In the genomic region with DNA sequence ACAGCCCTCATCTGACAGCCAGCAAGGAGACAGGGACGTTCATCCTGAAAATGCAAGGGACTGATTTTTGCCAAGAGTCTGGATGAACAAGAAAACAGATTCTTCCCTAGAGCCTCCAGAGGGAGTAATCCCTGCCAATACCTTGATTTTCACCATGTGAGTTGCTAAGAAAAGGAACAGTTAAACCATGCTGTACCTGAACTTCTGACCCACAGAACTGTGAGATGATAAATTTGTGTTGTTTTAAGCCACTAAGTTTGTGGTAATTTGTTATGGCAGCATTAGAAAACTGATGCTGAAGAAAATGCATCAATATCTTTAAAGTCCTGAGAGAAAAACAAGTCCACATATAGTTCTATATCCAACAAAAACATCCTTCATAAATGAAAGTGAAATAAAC, we compare ENCODE assay signal across 19 cellular contexts.
DNase-seq lines count a peak whose midpoint lies in the region; ATAC-seq and TF ChIP-seq lines count a peak whose summit lies in the region.
"Had no signal": no experiment of that assay in that cellular context is flagged by ENCODE, and none has a peak within 500 bp of the region (broad histone marks: within the 10 kb centered on the region; RNA-seq: fewer than 3 reads in every experiment).

No MANE protein-coding gene starts in this region.

- H3K27ac ChIP-seq in H9 (ENCODE audit: insufficient read length, low read depth, low read length): no peak overlapping the region
- no peak overlapping the region for H3K27ac ChIP-seq in heart right ventricle
- H3K27ac ChIP-seq: adrenal gland had no signal

- no peaks in the 10 kb centered on the region for H4K20me1 ChIP-seq in H9 (ENCODE audit: control insufficient read depth, insufficient read depth, insufficient read length)

- no peak overlapping the region for H4K5ac ChIP-seq in H9 (ENCODE audit: insufficient read length, low read depth, low read length)

- no peak; the same call in 2 of the 3 replicates for TF ChIP-seq CTCF in H9 (conservative IDR thresholded peaks at IDR 0.05)
- peak; percentile 20 for TF ChIP-seq CTCF in astrocyte of the cerebellum (IDR thresholded peaks at IDR 0.05; ENCODE audit: low read depth, low read length, missing control alignments)
- TF ChIP-seq CTCF in fibroblast of the aortic adventitia (IDR thresholded peaks at IDR 0.05; ENCODE audit: insufficient read depth, low read length): peak; percentile 32
- TF ChIP-seq CTCF in heart right ventricle (IDR thresholded peaks at IDR 0.05): no peak

- no peak overlapping the region for H3K4me3 Mint-ChIP-seq in H9
- H3K4me3 Mint-ChIP-seq: activated CD4-positive, alpha-beta T cell treated with anti-CD3 and anti-CD28 coated beads, Interleukin-2, amount 10 ng/mL, durations not matched to agents 7 days and 5 days; CD4-positive, CD25-positive, alpha-beta regulatory T cell; memory B cell; naive thymus-derived CD4-positive, alpha-beta T cell had no signal

- no peak overlapping the region for H3K56ac ChIP-seq in H9 (ENCODE audit: insufficient read length, low read depth, low read length)

- no peak overlapping the region for H4K8ac ChIP-seq in H9 (replicated peaks; ENCODE audit: insufficient read length, low read depth, low read length)

- peak overlapping the region; percentile 14 for H2AFZ ChIP-seq in H9 (ENCODE audit: low read length)

- no peaks in the 10 kb centered on the region for H3K23me2 ChIP-seq in H9 (ENCODE audit: insufficient read length, low read depth, low read length, poor library complexity, severe bottlenecking)

- H3K14ac ChIP-seq in H9 (ENCODE audit: insufficient read depth, low read length): no peak overlapping the region

- ATAC-seq in GM21390 (IDR thresholded peaks at IDR 0.05; ENCODE audit: unreplicated experiment) (no peak), HG03460 (IDR thresholded peaks at IDR 0.05; ENCODE audit: unreplicated experiment) (no peak), heart right ventricle (no peak)
- ATAC-seq: naive thymus-derived CD4-positive, alpha-beta T cell; Right ventricle myocardium inferior had no signal

- no peak overlapping the region for H4K91ac ChIP-seq in H9 (ENCODE audit: insufficient read length, low read depth, low read length)

- H3K4me1 Mint-ChIP-seq in H9: no peaks in the 10 kb centered on the region
- H3K4me1 Mint-ChIP-seq: activated CD4-positive, alpha-beta T cell treated with anti-CD3 and anti-CD28 coated beads, Interleukin-2, amount 10 ng/mL, durations not matched to agents 7 days and 5 days; CD4-positive, CD25-positive, alpha-beta regulatory T cell; memory B cell; naive thymus-derived CD4-positive, alpha-beta T cell had no signal

- H3K4me2 ChIP-seq in H9 (ENCODE audit: insufficient read depth, insufficient read length, low read length): no peak overlapping the region

- DNase-seq in ACHN (peak; percentile 5), H9 (no peak), astrocyte of the cerebellum (ENCODE audit: low read depth) (no peak), fibroblast of the aortic adventitia (ENCODE audit: low read depth) (peak; percentile 42), NCI-H345 (lab: John Stamatoyannopoulos, UW) (no peak), heart right ventricle (no peak)
- DNase-seq: activated CD4-positive, alpha-beta T cell treated with anti-CD3 and anti-CD28 coated beads, Interleukin-2, amount 10 ng/mL, durations not matched to agents 7 days and 5 days; activated effector memory CD4-positive, alpha-beta T cell treated with anti-CD3 and anti-CD28 coated beads, Interleukin-2, amount 50 U/mL, for 16 hours; adrenal gland; CD4-positive, CD25-positive, alpha-beta regulatory T cell; naive thymus-derived CD4-positive, alpha-beta T cell; NCI-H1105; NCI-H524 treated with DMSO at 0.1 percent for 48 hours; stimulated activated CD8-positive, alpha-beta memory T cell treated with anti-CD3 and anti-CD28 coated beads, Interleukin-4, amount 100 ng/mL, for 48 hours had no signal

- no peak overlapping the region for H3K9ac ChIP-seq in H9 (ENCODE audit: extremely low read depth, insufficient read length, low read length)

- no CpG with 5 or more reads among the region's 1 CpG for WGBS in H9 (ENCODE audit: extremely low coverage, insufficient read length, low lambda C conversion rate)
- WGBS in heart right ventricle, 2 donors: 26 to 31% methylated on average over 1 of the region's 1 CpG

- H3T11ph ChIP-seq in H9 (ENCODE audit: low read length): no peak overlapping the region

- H3K27me3 Mint-ChIP-seq in H9 (ENCODE audit: low read depth): no peaks in the 10 kb centered on the region; the same call in 1 of the 2 replicates
- H3K27me3 Mint-ChIP-seq: CD4-positive, CD25-positive, alpha-beta regulatory T cell; progenitor cell of endocrine pancreas had no signal

- H3K4me1 ChIP-seq in H9 (ENCODE audit: insufficient read depth, low read length): no peaks in the 10 kb centered on the region
- no peaks in the 10 kb centered on the region for H3K4me1 ChIP-seq in heart right ventricle
- H3K4me1 ChIP-seq: adrenal gland had no signal

- in situ Hi-C loops in ACHN (cut with HindIII; ENCODE audit: low pct_ligation_motif_present, low pct_unique_long_range_greater_than_20kb, low sequenced_read_pairs): no loop called here
- in situ Hi-C loops in astrocyte of the cerebellum (cut with HindIII; ENCODE audit: low sequenced_read_pairs): no loop called here

- H2BK20ac ChIP-seq in H9 (ENCODE audit: low read depth, low read length, poor library complexity, severe bottlenecking): no peak overlapping the region

- intact Hi-C loops in heart right ventricle (cut with DNase I): no loop called here

- no peak overlapping the region for H2BK15ac ChIP-seq in H9 (ENCODE audit: low read depth, low read length)

- H3K79me2 ChIP-seq in H9 (ENCODE audit: insufficient read depth, low read length): no peaks in the 10 kb centered on the region

- H3K9me3 ChIP-seq in H9 (ENCODE audit: control insufficient read depth, low read depth, low read length) (no peaks in the 10 kb centered on the region), heart right ventricle (peaks cover 0 to 14% (median 0%) of the 10 kb centered on the region in 11 donors)
- H3K9me3 ChIP-seq: adrenal gland had no signal

- peaks cover 13 to 18% of the 10 kb centered on the region in 2 experiments for H3K9me3 Mint-ChIP-seq in H9

- H2BK12ac ChIP-seq in H9 (ENCODE audit: insufficient read length, low read depth, low read length): no peak overlapping the region

- no peaks in the 10 kb centered on the region for H3K27me3 ChIP-seq in H9 (ENCODE audit: insufficient read depth, low read length)
- H3K27me3 ChIP-seq in heart right ventricle: no peaks in the 10 kb centered on the region
- H3K27me3 ChIP-seq: adrenal gland had no signal

- H3K4ac ChIP-seq in H9 (ENCODE audit: low read depth, low read length): no peak overlapping the region

- no peak overlapping the region for H2BK5ac ChIP-seq in H9 (ENCODE audit: insufficient read length, low read length)

- no peak overlapping the region for H2AK5ac ChIP-seq in H9 (ENCODE audit: insufficient read length, low read length)

- no peak overlapping the region; a peak in 1 of 7 replicates for H3K27ac Mint-ChIP-seq in H9
- H3K27ac Mint-ChIP-seq: activated CD4-positive, alpha-beta T cell treated with anti-CD3 and anti-CD28 coated beads, Interleukin-2, amount 10 ng/mL, durations not matched to agents 7 days and 5 days; CD4-positive, CD25-positive, alpha-beta regulatory T cell; memory B cell; naive thymus-derived CD4-positive, alpha-beta T cell; progenitor cell of endocrine pancreas had no signal

- H3K36me3 ChIP-seq in heart right ventricle: no peaks in the 10 kb centered on the region
- H3K36me3 ChIP-seq: adrenal gland had no signal

- no peaks in the 10 kb centered on the region for H3K79me1 ChIP-seq in H9 (ENCODE audit: insufficient read depth, low read depth, low read length, poor library complexity, severe bottlenecking)

- no peak overlapping the region for H3K18ac ChIP-seq in H9 (ENCODE audit: insufficient read length, low read depth, low read length)

- H3K23ac ChIP-seq in H9 (ENCODE audit: insufficient read length, low read depth, low read length): no peak overlapping the region

- peaks cover 7 to 15% (median 8%) of the 10 kb centered on the region in 3 experiments; a peak in 6 of 7 replicates for H3K36me3 Mint-ChIP-seq in H9 (ENCODE audit: insufficient read depth in 1 of 3, low read depth in 3 of 3)
- H3K36me3 Mint-ChIP-seq: CD4-positive, CD25-positive, alpha-beta regulatory T cell; memory B cell; naive thymus-derived CD4-positive, alpha-beta T cell had no signal

- H2BK120ac ChIP-seq in H9 (ENCODE audit: low read depth, low read length, poor library complexity, severe bottlenecking): no peak overlapping the region

- H3K4me3 ChIP-seq in astrocyte of the cerebellum (ENCODE audit: low read depth, low read length): no peak overlapping the region
- H3K4me3 ChIP-seq in fibroblast of the aortic adventitia (ENCODE audit: low read depth, low read length): no peak overlapping the region
- H3K4me3 ChIP-seq in heart right ventricle: no peak overlapping the region
- H3K4me3 ChIP-seq: adrenal gland had no signal

Comparison
In these comparisons a context has a peak if more than half of its experiments do, and no peak if none do; other contexts are left out.
1. DNase-seq: peak in ACHN (single experiment) and fibroblast of the aortic adventitia (single experiment); none in H9 (single experiment), astrocyte of the cerebellum (single experiment), NCI-H345 (single experiment) and heart right ventricle (0 of 2).
2. CTCF ChIP-seq: peak in astrocyte of the cerebellum (single experiment) and fibroblast of the aortic adventitia (single experiment); none in H9 (single experiment) and heart right ventricle (0 of 9).